Comparison of ENCODE assay signal across 25 cellular contexts in genomic region chr1:219817914-219818313, GRCh38.
"Had no signal": no experiment of that assay in that cellular context is flagged by ENCODE, and none has a peak within 500 bp of the region (broad histone marks: within the 10 kb centered on the region; RNA-seq: fewer than 3 reads in every experiment).

No MANE protein-coding gene starts in this region.

- H3K27ac ChIP-seq: colonic mucosa, epithelial cell of prostate, esophagus squamous epithelium, gastrocnemius medialis, heart right ventricle, left ventricle myocardium inferior, lower lobe of right lung had no signal

- H3K27me3 ChIP-seq: colonic mucosa, gastrocnemius medialis had no signal

- H3K4me1 ChIP-seq: colonic mucosa, esophagus squamous epithelium, gastrocnemius medialis had no signal

- H3K4me3 ChIP-seq: colonic mucosa, esophagus squamous epithelium, gastrocnemius medialis, heart right ventricle, left ventricle myocardium inferior, lower lobe of right lung, mucosa of descending colon had no signal

- H3K9me3 ChIP-seq: colonic mucosa, esophagus squamous epithelium, gastrocnemius medialis, heart right ventricle, left ventricle myocardium inferior, lower lobe of right lung, mucosa of descending colon had no signal

- DNase-seq: colonic mucosa; cortex of kidney; effector CD8-positive, alpha-beta T cell; effector memory CD8-positive, alpha-beta T cell; endodermal cell; erythroblast; esophagus squamous epithelium; foreskin fibroblast; foreskin melanocyte; gastrocnemius medialis; glutamatergic neuron; head of caudate nucleus; heart right ventricle; hypothalamus; immature natural killer cell; islet precursor cell; kidney; kidney glomerular epithelial cell; left colon; left ventricle myocardium inferior; lower lobe of right lung; mesenchymal stem cell; mucosa of descending colon; naive B cell had no signal

- H3K36me3 ChIP-seq: colonic mucosa, esophagus squamous epithelium, gastrocnemius medialis, heart right ventricle, left ventricle myocardium inferior, lower lobe of right lung had no signal
